24 cellular contexts compared by ENCODE assay signal in genomic region chr2:164055623-164056022, GRCh38.
"Had no signal": no experiment of that assay in that cellular context is flagged by ENCODE, and none has a peak within 500 bp of the region (broad histone marks: within the 10 kb centered on the region; RNA-seq: fewer than 3 reads in every experiment).

No MANE protein-coding gene starts in this region.

- H3K4me1 ChIP-seq: gastrocnemius medialis, prostate gland had no signal

- H3K4me3 Mint-ChIP-seq: memory B cell; natural killer cell; neural crest cell; stimulated activated naive CD8-positive, alpha-beta T cell treated with anti-CD3 and anti-CD28 coated beads, Interleukin-15, amount 100 ng/mL, for 72 hours; type B pancreatic cell had no signal

- H3K36me3 Mint-ChIP-seq: memory B cell, natural killer cell, type B pancreatic cell had no signal

- DNase-seq: dorsolateral prefrontal cortex; effector CD4-positive, alpha-beta T cell; foreskin fibroblast; gastrocnemius medialis; head of caudate nucleus; kidney; natural killer cell; nucleus accumbens; stimulated activated CD4-positive, alpha-beta T cell treated with anti-CD3 and anti-CD28 coated beads, Interleukin-12 subunit alpha, Interleukin-12 subunit beta, amount 100 ng/mL, for 4 hours; stimulated activated CD4-positive, alpha-beta T cell treated with anti-CD3 and anti-CD28 coated beads, Interleukin-1b, Interleukin-23, amount 100 ng/mL, for 48 hours; stimulated activated CD4-positive, alpha-beta T cell treated with anti-CD3 and anti-CD28 coated beads, Interleukin-4, amount 100 ng/mL, for 1 hour; stimulated activated CD8-positive, alpha-beta memory T cell treated with anti-CD3 and anti-CD28 coated beads, Interleukin-4, amount 100 ng/mL, for 48 hours; stimulated activated naive CD4-positive, alpha-beta T cell; stimulated activated naive CD8-positive, alpha-beta T cell treated with anti-CD3 and anti-CD28 coated beads, Interleukin-15, amount 100 ng/mL, for 72 hours; tibial artery had no signal

- H3K4me3 ChIP-seq: dorsolateral prefrontal cortex, gastrocnemius medialis, lung, prostate gland, right atrium auricular region, smooth muscle cell, tibial artery had no signal

- H3K9me3 Mint-ChIP-seq: memory B cell; neural crest cell; stimulated activated naive CD8-positive, alpha-beta T cell treated with anti-CD3 and anti-CD28 coated beads, Interleukin-15, amount 100 ng/mL, for 72 hours; type B pancreatic cell had no signal

- H3K27ac Mint-ChIP-seq: memory B cell; natural killer cell; stimulated activated naive CD8-positive, alpha-beta T cell treated with anti-CD3 and anti-CD28 coated beads, Interleukin-15, amount 100 ng/mL, for 72 hours; type B pancreatic cell had no signal

- H3K4me1 Mint-ChIP-seq: memory B cell; natural killer cell; stimulated activated naive CD8-positive, alpha-beta T cell treated with anti-CD3 and anti-CD28 coated beads, Interleukin-15, amount 100 ng/mL, for 72 hours had no signal

- H3K27me3 Mint-ChIP-seq: memory B cell; stimulated activated naive CD8-positive, alpha-beta T cell treated with anti-CD3 and anti-CD28 coated beads, Interleukin-15, amount 100 ng/mL, for 72 hours had no signal

- H3K4me2 ChIP-seq: smooth muscle cell had no signal

- H3K27me3 ChIP-seq: gastrocnemius medialis, right atrium auricular region, tibial artery had no signal

- H3K27ac ChIP-seq: dorsolateral prefrontal cortex, gastrocnemius medialis, prostate gland, right atrium auricular region, tibial artery had no signal

- H3K9me3 ChIP-seq: gastrocnemius medialis, prostate gland, right atrium auricular region, tibial artery had no signal

- H3K36me3 ChIP-seq: gastrocnemius medialis, prostate gland, right atrium auricular region, tibial artery had no signal

- ATAC-seq: gastrocnemius medialis; left lobe of liver; natural killer cell; sciatic nerve; stimulated activated naive CD8-positive, alpha-beta T cell treated with anti-CD3 and anti-CD28 coated beads, Interleukin-15, amount 100 ng/mL, for 72 hours had no signal
